In the genomic region with DNA sequence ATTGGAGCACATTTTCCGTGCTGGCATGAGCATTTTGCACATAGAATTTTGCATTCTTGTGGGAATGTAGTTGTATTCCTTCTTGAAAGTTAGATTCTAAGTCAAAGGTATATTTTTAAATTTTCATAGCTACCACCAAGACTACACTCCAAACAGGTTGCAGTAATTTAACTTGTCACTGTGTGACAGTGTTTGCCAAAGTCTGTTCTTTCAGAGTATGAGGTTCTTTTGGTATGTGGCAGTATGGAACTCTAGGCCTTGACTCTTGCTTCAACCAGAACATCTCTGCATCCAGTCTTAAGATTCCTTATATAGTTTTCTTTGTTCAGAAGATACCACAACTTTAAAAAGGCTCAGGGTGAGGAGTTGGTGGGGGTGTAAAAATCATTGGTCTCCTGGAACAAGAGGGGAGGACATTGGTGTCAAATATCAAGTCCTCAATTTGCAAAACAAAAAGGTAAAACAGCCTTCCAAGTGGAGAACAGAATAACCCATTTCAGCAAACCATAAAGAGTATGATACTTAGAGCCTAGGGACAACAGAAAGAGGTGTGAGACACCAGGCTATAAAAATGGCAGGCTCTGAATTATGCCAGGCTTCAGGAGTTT, we compare ENCODE assay signal across 1 cellular context.
TF ChIP-seq lines count a peak whose summit lies in the region.

No MANE protein-coding gene starts in this region.

TF ChIP-seq in GM12878, 131 proteins besides CTCF, POLR2A, EP300 and RAD21:
- TF ChIP-seq, protein P1, sequence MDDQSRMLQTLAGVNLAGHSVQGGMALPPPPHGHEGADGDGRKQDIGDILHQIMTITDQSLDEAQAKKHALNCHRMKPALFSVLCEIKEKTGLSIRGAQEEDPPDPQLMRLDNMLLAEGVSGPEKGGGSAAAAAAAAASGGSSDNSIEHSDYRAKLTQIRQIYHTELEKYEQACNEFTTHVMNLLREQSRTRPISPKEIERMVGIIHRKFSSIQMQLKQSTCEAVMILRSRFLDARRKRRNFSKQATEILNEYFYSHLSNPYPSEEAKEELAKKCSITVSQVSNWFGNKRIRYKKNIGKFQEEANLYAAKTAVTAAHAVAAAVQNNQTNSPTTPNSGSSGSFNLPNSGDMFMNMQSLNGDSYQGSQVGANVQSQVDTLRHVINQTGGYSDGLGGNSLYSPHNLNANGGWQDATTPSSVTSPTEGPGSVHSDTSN (IDR thresholded peaks at IDR 0.05; ENCODE audit: insufficient replicate concordance, low read depth, low read length), result no peak
- TF ChIP-seq, protein P2, sequence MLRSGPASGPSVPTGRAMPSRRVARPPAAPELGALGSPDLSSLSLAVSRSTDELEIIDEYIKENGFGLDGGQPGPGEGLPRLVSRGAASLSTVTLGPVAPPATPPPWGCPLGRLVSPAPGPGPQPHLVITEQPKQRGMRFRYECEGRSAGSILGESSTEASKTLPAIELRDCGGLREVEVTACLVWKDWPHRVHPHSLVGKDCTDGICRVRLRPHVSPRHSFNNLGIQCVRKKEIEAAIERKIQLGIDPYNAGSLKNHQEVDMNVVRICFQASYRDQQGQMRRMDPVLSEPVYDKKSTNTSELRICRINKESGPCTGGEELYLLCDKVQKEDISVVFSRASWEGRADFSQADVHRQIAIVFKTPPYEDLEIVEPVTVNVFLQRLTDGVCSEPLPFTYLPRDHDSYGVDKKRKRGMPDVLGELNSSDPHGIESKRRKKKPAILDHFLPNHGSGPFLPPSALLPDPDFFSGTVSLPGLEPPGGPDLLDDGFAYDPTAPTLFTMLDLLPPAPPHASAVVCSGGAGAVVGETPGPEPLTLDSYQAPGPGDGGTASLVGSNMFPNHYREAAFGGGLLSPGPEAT (IDR thresholded peaks at IDR 0.05; ENCODE audit: low read depth), result no peak
- TF ChIP-seq IRF3 (IDR thresholded peaks at IDR 0.05), result no peak
- TF ChIP-seq PAX8 (IDR thresholded peaks at IDR 0.05), result no peak
- TF ChIP-seq, protein P3, sequence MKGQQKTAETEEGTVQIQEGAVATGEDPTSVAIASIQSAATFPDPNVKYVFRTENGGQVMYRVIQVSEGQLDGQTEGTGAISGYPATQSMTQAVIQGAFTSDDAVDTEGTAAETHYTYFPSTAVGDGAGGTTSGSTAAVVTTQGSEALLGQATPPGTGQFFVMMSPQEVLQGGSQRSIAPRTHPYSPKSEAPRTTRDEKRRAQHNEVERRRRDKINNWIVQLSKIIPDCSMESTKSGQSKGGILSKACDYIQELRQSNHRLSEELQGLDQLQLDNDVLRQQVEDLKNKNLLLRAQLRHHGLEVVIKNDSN (IDR thresholded peaks at IDR 0.05; ENCODE audit: borderline replicate concordance, extremely low read length, insufficient read depth, low read depth, low read length), result no peak
- TF ChIP-seq TARDBP (IDR thresholded peaks at IDR 0.05; ENCODE audit: borderline replicate concordance), result no peak
- TF ChIP-seq YY1 (IDR thresholded peaks at IDR 0.05; ENCODE audit: low read depth, low read length), result no peak
- TF ChIP-seq E4F1 (IDR thresholded peaks at IDR 0.05; ENCODE audit: borderline replicate concordance, partially characterized antibody), result no peak
- TF ChIP-seq ZBTB4 (CRISPR knock-in tag; IDR thresholded peaks at IDR 0.05), result no peak
- no peak for TF ChIP-seq RELA (IDR thresholded peaks at IDR 0.05; ENCODE audit: borderline replicate concordance, partially characterized antibody)
- TF ChIP-seq FOXK2 (IDR thresholded peaks at IDR 0.05), result no peak
